Comparison of ENCODE assay signal across 8 cellular contexts in genomic region chr10:97759157-97759980, GRCh38. TPM values are rescaled to one million over a fixed set of nuclear protein-coding genes. Genes with fewer than 3 reads are reported as not detected.
DNase-seq lines count a peak whose midpoint lies in the region; ATAC-seq and TF ChIP-seq lines count a peak whose summit lies in the region.

No MANE protein-coding gene starts in this region.

- H3K4me3 ChIP-seq in RWPE2 (ENCODE audit: severe bottlenecking) (no peak overlapping the region), adrenal gland (no peak overlapping the region), right atrium auricular region (no peak overlapping the region)

- H3K27ac ChIP-seq in RWPE2 (ENCODE audit: poor library complexity, severe bottlenecking): no peak overlapping the region
- H3K27ac ChIP-seq in adrenal gland: no peak overlapping the region
- peak overlapping the region; percentile 3 to 27 for H3K27ac ChIP-seq in right atrium auricular region

- TF ChIP-seq CTCF in RWPE2 (IDR thresholded peaks at IDR 0.05; ENCODE audit: poor library complexity, severe bottlenecking): peak; percentile 91
- TF ChIP-seq CTCF in adrenal gland (IDR thresholded peaks at IDR 0.05): peak; percentile 63 to 83 (median 74)
- TF ChIP-seq CTCF in right atrium auricular region (IDR thresholded peaks at IDR 0.05): peak; percentile 89 to 95

- WGBS in adrenal gland, 4 donors: 47 to 60% (median 56%) methylated on average over 6 of the region's 6 CpGs

- H3K4me1 ChIP-seq in RWPE2 (ENCODE audit: insufficient read depth, poor library complexity, severe bottlenecking): no peaks in the 10 kb centered on the region
- no peaks in the 10 kb centered on the region for H3K4me1 ChIP-seq in adrenal gland (replicated peaks in 1 of 2)
- peaks cover 0 to 41% of the 10 kb centered on the region in 2 donors for H3K4me1 ChIP-seq in right atrium auricular region

- H3K9me3 ChIP-seq in RWPE2 (ENCODE audit: severe bottlenecking) (no peaks in the 10 kb centered on the region), adrenal gland (replicated peaks in 1 of 3) (no peaks in the 10 kb centered on the region), right atrium auricular region (no peaks in the 10 kb centered on the region)

- DNase-seq in ELF-1 (ENCODE audit: low read depth, low spot score) (peak; percentile 92), HuH-7.5 (ENCODE audit: low spot score) (peak; percentile 95), RWPE2 (ENCODE audit: low spot score) (no peak), adrenal gland (peak; percentile 52 to 85 (median 63)), right atrium auricular region (ENCODE audit: low spot score) (no peak), renal cortical epithelial cell (ENCODE audit: low read depth) (peak; percentile 54)

- TF ChIP-seq POLR2A in adrenal gland (IDR thresholded peaks at IDR 0.05): no peak

- H3K27me3 ChIP-seq in RWPE2 (ENCODE audit: insufficient read depth, poor library complexity, severe bottlenecking) (no peaks in the 10 kb centered on the region), adrenal gland (no peaks in the 10 kb centered on the region), right atrium auricular region (no peaks in the 10 kb centered on the region)

- peak; percentile 77 for ATAC-seq in RWPE2 (ENCODE audit: low read depth)
- ATAC-seq in HG03095 (IDR thresholded peaks at IDR 0.05; ENCODE audit: unreplicated experiment): no peak
- no peak for ATAC-seq in HG03025 (IDR thresholded peaks at IDR 0.05; ENCODE audit: low FRiP score, unreplicated experiment)

- peaks cover 34% of the 10 kb centered on the region for H3K36me3 ChIP-seq in RWPE2 (ENCODE audit: low read depth)
- H3K36me3 ChIP-seq in adrenal gland (replicated peaks in 1 of 2): peaks cover 0 to 47% of the 10 kb centered on the region in 2 donors
- peaks cover 44% of the 10 kb centered on the region for H3K36me3 ChIP-seq in right atrium auricular region

- intact Hi-C loops in adrenal gland (cut with DNase I): no loop called here

RNA-seq across cellular contexts. Expression of gene SFRP5, which starts 12.4 kb away (rescaled TPM):
- 10 to 100 TPM in 2 of 8 donors, 1 to 10 TPM in 3, under 1 TPM in 3; 0.32 to 12.9 (median 1.9) TPM for total RNA-seq in adrenal gland
- polyA plus RNA-seq in adrenal gland: 10 to 100 TPM in 1 of 3 donors, 1 to 10 TPM in 2; 8.0 to 43.4 (median 8.7) TPM
- total RNA-seq in right atrium auricular region: 100 to 1,000 TPM; 140 to 260 TPM
- total RNA-seq in renal cortical epithelial cell: 0.17 and 0.60 TPM in 2 replicates

RNA-seq across cellular contexts. Expression of gene ZFYVE27, which starts 22.4 kb away (rescaled TPM):
- total RNA-seq in adrenal gland (10 to 100 TPM; 26.7 to 45.3 (median 32.4) TPM), right atrium auricular region (10 to 100 TPM; 14.6 to 16.1 TPM), renal cortical epithelial cell (34.9 and 37.5 TPM in 2 replicates)
- 10 to 100 TPM; 23.6 to 39.3 (median 31.7) TPM for polyA plus RNA-seq in adrenal gland

RNA-seq across cellular contexts. Expression of gene MARVELD1, which starts 45.8 kb away (rescaled TPM):
- 10 to 100 TPM in 4 of 8 donors, 1 to 10 TPM in 4; 4.2 to 23.5 (median 10.2) TPM for total RNA-seq in adrenal gland
- 10 to 100 TPM in 2 of 3 donors, 1 to 10 TPM in 1; 6.3 to 11.7 (median 10.7) TPM for polyA plus RNA-seq in adrenal gland
- total RNA-seq in right atrium auricular region: 10 to 100 TPM in 1 of 2 donors, 1 to 10 TPM in 1; 8.5 to 26.5 TPM
- total RNA-seq in renal cortical epithelial cell: 17.5 and 19.3 TPM in 2 replicates

Comparison
In these comparisons a context has a peak if more than half of its experiments do, and no peak if none do; other contexts are left out.
1. DNase-seq: peak in ELF-1 (single experiment), HuH-7.5 (single experiment), adrenal gland (7 of 7) and renal cortical epithelial cell (single experiment); none in RWPE2 (single experiment) and right atrium auricular region (single experiment).
2. H3K27ac ChIP-seq: peak in right atrium auricular region (2 of 2); none in RWPE2 (single experiment) and adrenal gland (0 of 5).
3. RNA of gene SFRP5, which starts 12.4 kb away (total RNA-seq): 140 to 260 TPM in right atrium auricular region; 0.32 to 12.9 TPM in adrenal gland and 0.17 to 0.60 TPM in renal cortical epithelial cell; every median in the first group is over 10 times any median in the second.
4. Peak in every context shown above with its lines, with median percentiles within 50 percentile points of each other: CTCF ChIP-seq.